ENCODE assay signal across 12 cellular contexts in the genomic region with DNA sequence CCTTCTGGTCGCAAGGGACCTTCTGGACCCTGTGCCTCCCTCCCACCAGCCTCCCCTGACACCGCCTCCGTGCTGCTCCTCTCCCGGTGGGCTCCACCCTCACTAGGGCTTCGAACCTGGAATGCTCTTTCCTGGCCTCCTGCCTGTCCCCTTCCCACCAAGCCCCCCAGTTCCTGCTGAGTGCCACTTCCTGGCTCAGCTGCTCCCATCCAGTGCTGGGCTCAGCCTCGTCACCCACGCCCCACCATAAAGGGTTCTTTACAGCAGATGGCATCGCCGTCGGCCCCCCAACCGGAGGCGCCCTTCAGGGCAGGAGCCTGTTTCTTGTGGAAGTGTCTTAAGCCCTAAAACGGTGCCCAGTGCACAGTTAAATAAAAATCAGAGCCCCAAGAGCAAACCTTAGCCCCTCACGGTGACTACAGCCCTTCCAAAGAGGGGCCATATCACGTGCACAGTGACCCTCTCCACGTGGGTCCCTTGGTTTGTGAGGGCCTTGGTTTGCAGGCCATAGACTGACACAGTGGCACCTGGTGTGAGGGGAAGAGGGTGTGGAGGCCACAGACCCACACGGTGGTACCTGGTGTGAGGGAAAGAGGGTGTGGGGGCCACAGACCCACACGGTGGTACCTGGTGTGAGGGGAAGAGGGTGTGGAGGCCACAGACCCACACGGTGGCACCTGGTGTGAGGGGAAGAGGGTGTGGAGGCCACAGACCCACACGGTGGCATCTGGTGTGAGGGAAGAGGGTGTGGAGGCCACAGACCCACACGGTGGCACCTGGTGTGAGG.
DNase-seq lines count a peak whose midpoint lies in the region; ATAC-seq and TF ChIP-seq lines count a peak whose summit lies in the region.
"Had no signal": no experiment of that assay in that cellular context is flagged by ENCODE, and none has a peak within 500 bp of the region (broad histone marks: within the 10 kb centered on the region; RNA-seq: fewer than 3 reads in every experiment).

No MANE protein-coding gene starts in this region.

- ATAC-seq in RWPE2 (ENCODE audit: low read depth), result no peak
- ATAC-seq in gastrocnemius medialis, result no peak

- no peak overlapping the region for H3K9ac ChIP-seq in Karpas-422 (ENCODE audit: low read length)

- H3K36me3 ChIP-seq in RWPE2 (ENCODE audit: low read depth), result no peaks in the 10 kb centered on the region
- no peaks in the 10 kb centered on the region for H3K36me3 ChIP-seq in gastrocnemius medialis
- H3K36me3 ChIP-seq in Karpas-422 (ENCODE audit: insufficient read depth, low read length), result no peaks in the 10 kb centered on the region
- H3K36me3 ChIP-seq: HAP-1 had no signal

- TF ChIP-seq POLR2A in gastrocnemius medialis (IDR thresholded peaks at IDR 0.05), result no peak

- no peaks in the 10 kb centered on the region for H3K9me3 ChIP-seq in RWPE2 (ENCODE audit: severe bottlenecking)
- peaks cover 0 to 8% (median 0%) of the 10 kb centered on the region in 3 donors for H3K9me3 ChIP-seq in gastrocnemius medialis
- H3K9me3 ChIP-seq in Karpas-422 (ENCODE audit: low read length), result no peaks in the 10 kb centered on the region
- H3K9me3 ChIP-seq: HAP-1 had no signal

- no peaks in the 10 kb centered on the region for H3K79me2 ChIP-seq in Karpas-422 (ENCODE audit: low read length)

- H3K4me1 ChIP-seq in RWPE2 (ENCODE audit: insufficient read depth, poor library complexity, severe bottlenecking), result no peaks in the 10 kb centered on the region
- H3K4me1 ChIP-seq in gastrocnemius medialis, result peaks cover 5% of the 10 kb centered on the region in 2 donors
- peaks cover 14% of the 10 kb centered on the region for H3K4me1 ChIP-seq in Karpas-422 (ENCODE audit: low read length)
- H3K4me1 ChIP-seq: HAP-1 had no signal

- H3K4me3 ChIP-seq in RWPE2 (ENCODE audit: severe bottlenecking), result no peak overlapping the region
- H3K4me3 ChIP-seq in gastrocnemius medialis, result no peak overlapping the region
- no peak overlapping the region for H3K4me3 ChIP-seq in Karpas-422 (ENCODE audit: low read length)
- H3K4me3 ChIP-seq: HAP-1 had no signal

- H3K27me3 ChIP-seq in RWPE2 (ENCODE audit: insufficient read depth, poor library complexity, severe bottlenecking), result no peaks in the 10 kb centered on the region
- peaks cover 0 to 11% (median 4%) of the 10 kb centered on the region in 3 donors for H3K27me3 ChIP-seq in gastrocnemius medialis
- no peaks in the 10 kb centered on the region for H3K27me3 ChIP-seq in Karpas-422 (ENCODE audit: low read length)

- H4K20me1 ChIP-seq in Karpas-422 (ENCODE audit: insufficient read depth, low read depth, low read length), result no peaks in the 10 kb centered on the region

- H2AFZ ChIP-seq in Karpas-422 (ENCODE audit: low read length), result no peak overlapping the region

- intact Hi-C loops in gastrocnemius medialis (cut with DNase I; ENCODE audit: low total_unique reads), result no loop called here

- DNase-seq in 8988T (peak; percentile 2), RWPE2 (ENCODE audit: low spot score) (peak; percentile 47), islet precursor cell (peak; percentile 46), gastrocnemius medialis (no peak), Karpas-422 (no peak), foreskin melanocyte (no peak), cerebellum (ENCODE audit: low spot score) (no peak), COLO668 (lab: John Stamatoyannopoulos, UW; ENCODE audit: unreplicated experiment) (no peak)
- DNase-seq: activated CD4-positive, CD25-positive, alpha-beta regulatory T cell treated with anti-CD3 and anti-CD28 coated beads, Interleukin-2, amount 50 U/mL, for 72 hours; cortex of kidney; NCI-H2171 treated with DMSO at 0.1 percent for 48 hours had no signal

- H3K9me2 ChIP-seq in Karpas-422 (replicated peaks; ENCODE audit: insufficient read depth, low read length), result no peaks in the 10 kb centered on the region

- H3K27ac ChIP-seq in RWPE2 (ENCODE audit: poor library complexity, severe bottlenecking) (no peak overlapping the region), gastrocnemius medialis (peak overlapping the region in 3 of 4 donors; percentile 55 to 61 (median 57)), Karpas-422 (ENCODE audit: low read length) (no peak overlapping the region)

- no peak overlapping the region for H3K4me2 ChIP-seq in Karpas-422 (ENCODE audit: low read depth, low read length, poor library complexity, severe bottlenecking)

- TF ChIP-seq CTCF in RWPE2 (IDR thresholded peaks at IDR 0.05; ENCODE audit: poor library complexity, severe bottlenecking) (no peak), gastrocnemius medialis (IDR thresholded peaks at IDR 0.05 in 4 of 5, conservative IDR thresholded peaks at IDR 0.05 in 1 of 5) (no peak)

- in situ Hi-C loops in gastrocnemius medialis (cut with MboI; ENCODE audit: low sequenced_read_pairs in 4 of 4), result no loop called here

Comparison
In these comparisons a context has a peak if more than half of its experiments do, and no peak if none do; other contexts are left out.
1. DNase-seq: peak in 8988T (single experiment), RWPE2 (single experiment) and islet precursor cell (single experiment); none in gastrocnemius medialis (0 of 2), Karpas-422 (single experiment), foreskin melanocyte (single experiment), cerebellum (single experiment) and COLO668 (single experiment).
2. H3K27ac ChIP-seq: peak in gastrocnemius medialis (3 of 4); none in RWPE2 (single experiment) and Karpas-422 (single experiment).